In the genomic region with DNA sequence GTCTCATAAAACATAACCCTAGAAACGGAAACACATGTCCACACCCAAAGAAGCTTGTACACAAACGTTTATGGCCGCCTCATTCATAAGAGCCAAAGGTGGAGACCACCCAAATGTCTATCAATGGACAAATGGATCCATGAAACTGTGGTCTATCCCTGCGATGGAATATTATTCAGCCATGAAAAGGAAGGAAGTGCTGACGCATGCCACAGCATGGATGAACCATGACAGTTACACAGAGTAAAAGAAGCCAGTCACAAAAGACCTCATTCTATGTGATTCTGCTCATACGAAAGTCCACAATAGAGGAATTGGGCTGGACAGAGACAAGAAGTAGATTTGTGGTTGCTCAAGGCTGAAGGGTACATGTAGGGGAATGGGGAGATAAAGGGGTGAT, we compare ENCODE assay signal across 27 cellular contexts.
"Had no signal": no experiment of that assay in that cellular context is flagged by ENCODE, and none has a peak within 500 bp of the region (broad histone marks: within the 10 kb centered on the region; RNA-seq: fewer than 3 reads in every experiment).

No MANE protein-coding gene starts in this region.

- DNase-seq: activated CD4-positive, alpha-beta memory T cell treated with anti-CD3 and anti-CD28 coated beads, Interleukin-2, amount 10 ng/mL, durations not matched to agents 7 days and 5 days; activated CD4-positive, alpha-beta T cell treated with anti-CD3 and anti-CD28 coated beads for 4 hours; activated CD8-positive, alpha-beta memory T cell treated with anti-CD3 and anti-CD28 coated beads for 24 hours; activated CD8-positive, alpha-beta memory T cell treated with anti-CD3 and anti-CD28 coated beads, Interleukin-2, amount 10 ng/mL, durations not matched to agents 7 days and 5 days; activated CD8-positive, alpha-beta memory T cell treated with anti-CD3 and anti-CD28 coated beads, Interleukin-2, amount 50 U/mL, for 48 hours; activated effector memory CD4-positive, alpha-beta T cell treated with anti-CD3 and anti-CD28 coated beads, Interleukin-2, amount 50 U/mL, for 16 hours; activated naive CD4-positive, alpha-beta T cell; activated naive CD4-positive, alpha-beta T cell treated with anti-CD3 and anti-CD28 coated beads, Interleukin-2, amount 50 U/mL, for 16 hours; activated naive CD8-positive, alpha-beta T cell treated with anti-CD3 and anti-CD28 coated beads, Interleukin-2, amount 10 ng/mL, durations not matched to agents 7 days and 5 days; activated T-cell treated with anti-CD3 and anti-CD28 coated beads, Interleukin-2, amount 50 U/mL, for 48 hours; body of pancreas; cerebellar nuclear complex; NCI-H1048; NCI-H1105 treated with DMSO at 0.1 percent for 48 hours; NCI-H1436; NCI-H1694; NCI-H1930; NCI-H2081 treated with DMSO at 0.1 percent for 48 hours; NCI-H345; NCI-H524 treated with DMSO at 0.1 percent for 48 hours; NK-92 treated with Interleukin-12 subunit alpha and Interleukin-12 subunit beta, amount 100 ng/mL, for 24 hours; OCI-M1; Right ventricle myocardium superior; SJCRH30 had no signal

- ATAC-seq: activated CD8-positive, alpha-beta memory T cell treated with anti-CD3 and anti-CD28 coated beads, Interleukin-2, amount 10 ng/mL, durations not matched to agents 7 days and 5 days; body of pancreas had no signal

- H3K4me1 ChIP-seq: body of pancreas, breast epithelium, SJCRH30 had no signal

- H3K27ac ChIP-seq: body of pancreas, SJCRH30, SK-N-MC had no signal

- H3K27ac Mint-ChIP-seq: activated CD4-positive, alpha-beta memory T cell treated with anti-CD3 and anti-CD28 coated beads, Interleukin-2, amount 10 ng/mL, durations not matched to agents 7 days and 5 days; activated CD8-positive, alpha-beta memory T cell treated with anti-CD3 and anti-CD28 coated beads, Interleukin-2, amount 10 ng/mL, durations not matched to agents 7 days and 5 days; activated naive CD8-positive, alpha-beta T cell treated with anti-CD3 and anti-CD28 coated beads, Interleukin-2, amount 10 ng/mL, durations not matched to agents 7 days and 5 days; T-helper 2 cell treated with Interferon-gamma antibody and Interleukin-4, amounts not matched to agents 5 μg/mL and 100 μg/mL, for 36 hours had no signal

- H3K4me1 Mint-ChIP-seq: activated CD4-positive, alpha-beta memory T cell treated with anti-CD3 and anti-CD28 coated beads, Interleukin-2, amount 10 ng/mL, durations not matched to agents 7 days and 5 days; activated CD8-positive, alpha-beta memory T cell treated with anti-CD3 and anti-CD28 coated beads, Interleukin-2, amount 10 ng/mL, durations not matched to agents 7 days and 5 days; activated naive CD8-positive, alpha-beta T cell treated with anti-CD3 and anti-CD28 coated beads, Interleukin-2, amount 10 ng/mL, durations not matched to agents 7 days and 5 days had no signal

- H3K4me3 ChIP-seq: body of pancreas, breast epithelium, SJCRH30, SK-N-MC had no signal

- H3K4me3 Mint-ChIP-seq: activated CD4-positive, alpha-beta memory T cell treated with anti-CD3 and anti-CD28 coated beads, Interleukin-2, amount 10 ng/mL, durations not matched to agents 7 days and 5 days; activated CD8-positive, alpha-beta memory T cell treated with anti-CD3 and anti-CD28 coated beads, Interleukin-2, amount 10 ng/mL, durations not matched to agents 7 days and 5 days; activated naive CD8-positive, alpha-beta T cell treated with anti-CD3 and anti-CD28 coated beads, Interleukin-2, amount 10 ng/mL, durations not matched to agents 7 days and 5 days; T-helper 2 cell treated with Interferon-gamma antibody and Interleukin-4, amounts not matched to agents 5 μg/mL and 100 μg/mL, for 36 hours had no signal

- H3K27me3 Mint-ChIP-seq: activated CD4-positive, alpha-beta memory T cell treated with anti-CD3 and anti-CD28 coated beads, Interleukin-2, amount 10 ng/mL, durations not matched to agents 7 days and 5 days had no signal

- H3K9me3 ChIP-seq: body of pancreas, breast epithelium, SJCRH30 had no signal

- H3K36me3 Mint-ChIP-seq: activated CD8-positive, alpha-beta memory T cell treated with anti-CD3 and anti-CD28 coated beads, Interleukin-2, amount 10 ng/mL, durations not matched to agents 7 days and 5 days; activated naive CD8-positive, alpha-beta T cell treated with anti-CD3 and anti-CD28 coated beads, Interleukin-2, amount 10 ng/mL, durations not matched to agents 7 days and 5 days had no signal

- H3K36me3 ChIP-seq: breast epithelium, SJCRH30 had no signal

- H3K27me3 ChIP-seq: body of pancreas, breast epithelium, SJCRH30 had no signal
